In genomic region chr2:152407204-152407721, GRCh38 we compare ENCODE assay signal across 8 cellular contexts.
A peak's percentile ranks its signal among the peaks of the same experiment; 100 is the strongest.
DNase-seq lines count a peak whose midpoint lies in the region; ATAC-seq and TF ChIP-seq lines count a peak whose summit lies in the region.

No MANE protein-coding gene starts in this region.

- DNase-seq in Caki2 (ENCODE audit: low read depth) (peak; percentile 66), heart right ventricle (peak; percentile 26 to 40), putamen (ENCODE audit: low spot score) (peak; percentile 66), NCI-H1930 (lab: John Stamatoyannopoulos, UW) (no peak)
- DNase-seq in central memory CD4-positive, alpha-beta T cell, result no peak

- no peaks in the 10 kb centered on the region for H3K9me3 ChIP-seq in heart right ventricle

- no peak overlapping the region for H3K27ac Mint-ChIP-seq in activated T-helper 17 cell treated with anti-CD3 and anti-CD28 coated beads, Interleukin-2, amount 50 U/mL, for 72 hours

- H3K36me3 Mint-ChIP-seq in activated T-helper 17 cell treated with anti-CD3 and anti-CD28 coated beads, Interleukin-2, amount 50 U/mL, for 72 hours (ENCODE audit: low read depth), result no peaks in the 10 kb centered on the region

- no peaks in the 10 kb centered on the region for H3K27me3 ChIP-seq in heart right ventricle

- ATAC-seq in GM19438 (IDR thresholded peaks at IDR 0.05; ENCODE audit: low read depth, unreplicated experiment) (peak; percentile 88), HG03378 (IDR thresholded peaks at IDR 0.05; ENCODE audit: unreplicated experiment) (peak; percentile 75), heart right ventricle (peak; percentile 49 to 74 (median 63))
- ATAC-seq in activated T-helper 17 cell treated with anti-CD3 and anti-CD28 coated beads, Interleukin-2, amount 50 U/mL, for 72 hours (replicated peaks), result peak; percentile 49

- H3K4me1 ChIP-seq in heart right ventricle, result peaks cover 6 to 81% (median 55%) of the 10 kb centered on the region in 9 donors

- H3K27ac ChIP-seq in heart right ventricle, result peak overlapping the region in 6 of 10 donors; percentile 12 to 77 (median 48)

- no peaks in the 10 kb centered on the region for H3K9me3 Mint-ChIP-seq in activated T-helper 17 cell treated with anti-CD3 and anti-CD28 coated beads, Interleukin-2, amount 50 U/mL, for 72 hours

- intact Hi-C loops in heart right ventricle (cut with DNase I), result loop anchor here in 3 of 10 donors (5.0 to 10.0 kb wide), 2 partner anchors 70 to 72 kb away; partner anchors contain the start of gene FMNL2 (in 3 of the 3)

- TF ChIP-seq CTCF in heart right ventricle (IDR thresholded peaks at IDR 0.05), result peak in 1 of 9 donors; percentile 19

- H3K27me3 Mint-ChIP-seq in activated T-helper 17 cell treated with anti-CD3 and anti-CD28 coated beads, Interleukin-2, amount 50 U/mL, for 72 hours, result peaks cover 11% of the 10 kb centered on the region

- peaks cover 10% of the 10 kb centered on the region for H3K4me1 Mint-ChIP-seq in activated T-helper 17 cell treated with anti-CD3 and anti-CD28 coated beads, Interleukin-2, amount 50 U/mL, for 72 hours

- in situ Hi-C loops in Caki2 (cut with HindIII; ENCODE audit: low pct_unique_long_range_greater_than_20kb, low sequenced_read_pairs), result no loop called here

- H3K4me3 Mint-ChIP-seq in activated T-helper 17 cell treated with anti-CD3 and anti-CD28 coated beads, Interleukin-2, amount 50 U/mL, for 72 hours, result peak overlapping the region; percentile 29

- no peaks in the 10 kb centered on the region for H3K36me3 ChIP-seq in heart right ventricle

- peak overlapping the region in 7 of 10 donors; percentile 10 to 40 (median 34) for H3K4me3 ChIP-seq in heart right ventricle

- WGBS in heart right ventricle, 2 donors, result 26 to 37% methylated on average over 8 of the region's 8 CpGs

Comparison
In these comparisons a context has a peak if more than half of its experiments do, and no peak if none do; other contexts are left out.
1. DNase-seq: peak in Caki2 (single experiment), heart right ventricle (2 of 2) and putamen (single experiment); none in central memory CD4-positive, alpha-beta T cell (single experiment) and NCI-H1930 (0 of 2).
2. Peak in every context shown above with its lines, with median percentiles within 50 percentile points of each other: ATAC-seq.